12 cellular contexts compared by ENCODE assay signal in genomic region chr7:77684030-77684429, GRCh38. TPM values are rescaled to one million over a fixed set of nuclear protein-coding genes. Genes with fewer than 3 reads are reported as not detected.
DNase-seq lines count a peak whose midpoint lies in the region; ATAC-seq, FAIRE-seq and TF ChIP-seq lines count a peak whose summit lies in the region.
"Had no signal": no experiment of that assay in that cellular context is flagged by ENCODE, and none has a peak within 500 bp of the region (broad histone marks: within the 10 kb centered on the region; RNA-seq: fewer than 3 reads in every experiment).

No MANE protein-coding gene starts in this region.

- H3K9ac ChIP-seq in HepG2 (ENCODE audit: insufficient read depth, low read depth, low read length), result no peak overlapping the region

- ATAC-seq in HepG2 (no peak), right lobe of liver (no peak), HG03025 (IDR thresholded peaks at IDR 0.05; ENCODE audit: low FRiP score, unreplicated experiment) (no peak)
- ATAC-seq in activated naive CD4-positive, alpha-beta T cell treated with anti-CD3 and anti-CD28 coated beads, Interleukin-2, amount 50 U/mL, for 72 hours, result no peak
- ATAC-seq: effector memory CD8-positive, alpha-beta T cell had no signal

- H3K9me3 ChIP-seq in HepG2 (ENCODE audit: low read length), result no peaks in the 10 kb centered on the region
- H3K9me3 ChIP-seq in right lobe of liver, result no peaks in the 10 kb centered on the region
- no peaks in the 10 kb centered on the region for H3K9me3 ChIP-seq in mesodermal cell (ENCODE audit: control insufficient read depth, low read length)

- H3K4me2 ChIP-seq in HepG2 (ENCODE audit: low read depth, low read length), result no peak overlapping the region

- H3K79me2 ChIP-seq in HepG2 (ENCODE audit: insufficient read depth, low read length), result peaks cover 28% of the 10 kb centered on the region

- FAIRE-seq in HepG2 (lab: Jason Lieb, UNC), result no peak

- no peak overlapping the region for H3K27ac ChIP-seq in HepG2 (ENCODE audit: extremely low read length, insufficient read depth, low read length)
- H3K27ac ChIP-seq in right lobe of liver, result no peak overlapping the region
- H3K27ac ChIP-seq in mesodermal cell (ENCODE audit: low read depth, low read length, severe bottlenecking), result peak overlapping the region; percentile 43

- TF ChIP-seq POLR2A in HepG2 (IDR thresholded peaks at IDR 0.05; ENCODE audit: insufficient read depth in 1 of 2, low read depth in 2 of 2, low read length in 2 of 2), result no peak
- no peak for TF ChIP-seq POLR2A in right lobe of liver (IDR thresholded peaks at IDR 0.05)

- H3K27ac Mint-ChIP-seq in activated naive CD4-positive, alpha-beta T cell treated with anti-CD3 and anti-CD28 coated beads, Interleukin-2, amount 50 U/mL, for 72 hours, result no peak overlapping the region
- H3K27ac Mint-ChIP-seq: effector memory CD8-positive, alpha-beta T cell; T-helper 1 cell treated with Interleukin-12 subunit alpha and Interleukin-12 subunit beta and Interleukin-4 antibody, amounts not matched to agents 30 μg/mL and 1 μg/mL, for 36 hours had no signal

- intact Hi-C loops in HepG2 (cut with micrococcal nuclease; ENCODE audit: unreplicated experiment) (no loop called here), right lobe of liver (cut with DNase I) (no loop called here)

- POLR2A ChIA-PET in HepG2 (lab: Yijun Ruan, JAX), result no interaction called here

- BruUV-seq in HepG2 (replicated peaks; lab: Mats Ljungman, UMichigan), result no TSS peak

- no peak overlapping the region for H2AFZ ChIP-seq in HepG2 (ENCODE audit: low read length)

- no peaks in the 10 kb centered on the region for H3K9me3 Mint-ChIP-seq in activated naive CD4-positive, alpha-beta T cell treated with anti-CD3 and anti-CD28 coated beads, Interleukin-2, amount 50 U/mL, for 72 hours
- H3K9me3 Mint-ChIP-seq: effector memory CD8-positive, alpha-beta T cell; nephron; T-helper 1 cell treated with Interleukin-12 subunit alpha and Interleukin-12 subunit beta and Interleukin-4 antibody, amounts not matched to agents 30 μg/mL and 1 μg/mL, for 36 hours had no signal

- DNase-seq in HepG2 (ENCODE audit: low spot score) (no peak), right lobe of liver (no peak), fibroblast of gingiva (ENCODE audit: low read depth) (peak; percentile 91), NCI-H2107 treated with DMSO at 0.1 percent for 48 hours (lab: John Stamatoyannopoulos, UW; ENCODE audit: unreplicated experiment) (no peak), DMS 273 (lab: John Stamatoyannopoulos, UW; ENCODE audit: unreplicated experiment) (no peak)
- no peak for DNase-seq in activated naive CD4-positive, alpha-beta T cell treated with anti-CD3 and anti-CD28 coated beads, Interleukin-2, amount 50 U/mL, for 72 hours (ENCODE audit: low spot score in 2 of 2)
- DNase-seq: ACHN; effector memory CD8-positive, alpha-beta T cell had no signal

- TF ChIP-seq CTCF in HepG2 (CRISPR knock-in tag; IDR thresholded peaks at IDR 0.05), result no peak
- no peak for TF ChIP-seq CTCF in right lobe of liver (IDR thresholded peaks at IDR 0.05)

- H3K36me3 Mint-ChIP-seq in activated naive CD4-positive, alpha-beta T cell treated with anti-CD3 and anti-CD28 coated beads, Interleukin-2, amount 50 U/mL, for 72 hours, result peaks cover 0 to 13% of the 10 kb centered on the region in 2 donors

- no peak overlapping the region for H3K4me3 ChIP-seq in HepG2 (replicated peaks in 1 of 3; ENCODE audit: insufficient read depth in 1 of 3, low read depth in 2 of 3, low read length in 3 of 3)
- no peak overlapping the region for H3K4me3 ChIP-seq in right lobe of liver
- no peak overlapping the region for H3K4me3 ChIP-seq in mesodermal cell (ENCODE audit: extremely low read depth, insufficient read depth, low read length, poor library complexity, severe bottlenecking)

- peaks cover 44% of the 10 kb centered on the region for H3K4me1 ChIP-seq in HepG2 (ENCODE audit: insufficient read depth, low read length)
- H3K4me1 ChIP-seq in right lobe of liver, result peaks cover 0 to 28% (median 5%) of the 10 kb centered on the region in 4 donors
- H3K4me1 ChIP-seq in mesodermal cell (ENCODE audit: control insufficient read depth, insufficient read depth, low read length, poor library complexity, severe bottlenecking), result peaks cover 10% of the 10 kb centered on the region

- CTCF ChIA-PET in HepG2 (lab: Yijun Ruan, JAX; ENCODE audit: low intra/inter-chr PET ratio, low total read pairs), result no interaction called here

- no peak for TF ChIP-seq RAD21 in HepG2 (CRISPR knock-in tag; IDR thresholded peaks at IDR 0.05)

- no peak for TF ChIP-seq EP300 in HepG2 (IDR thresholded peaks at IDR 0.05; ENCODE audit: low read depth in 2 of 2, low read length in 2 of 2)
- TF ChIP-seq EP300 in HepG2 (CRISPR knock-in tag; IDR thresholded peaks at IDR 0.05; ENCODE audit: borderline replicate concordance), result no peak

- in situ Hi-C loops in HepG2 (cut with HindIII; ENCODE audit: extremely low pct_ligation_motif_present, low pct_unique_long_range_greater_than_20kb), result no loop called here

- peaks cover 4% of the 10 kb centered on the region for H4K20me1 ChIP-seq in HepG2 (ENCODE audit: insufficient read depth, low read length)

- peaks cover 7 to 30% of the 10 kb centered on the region in 2 experiments; a peak in 4 of 5 replicates for H3K36me3 ChIP-seq in HepG2 (replicated peaks in 1 of 2; ENCODE audit: control insufficient read depth in 1 of 2, insufficient read depth in 2 of 2, low read length in 2 of 2)
- H3K36me3 ChIP-seq in right lobe of liver, result peaks cover 0 to 9% (median 1%) of the 10 kb centered on the region in 4 donors
- H3K36me3 ChIP-seq in mesodermal cell (ENCODE audit: control insufficient read depth, insufficient read depth, low read length), result peaks cover 32% of the 10 kb centered on the region

- WGBS in HepG2 (ENCODE audit: low lambda C conversion rate), result 90% methylated on average over 9 of the region's 9 CpGs
- WGBS in right lobe of liver (ENCODE audit: insufficient coverage, low coverage, low lambda C conversion rate, missing lambda C conversion rate), result 54% methylated on average over 9 of the region's 9 CpGs
- 42% methylated on average over 7 to 9 of the region's 9 CpGs for WGBS in mesodermal cell (ENCODE audit: insufficient coverage in 2 of 2), 2 experiments

- no peaks in the 10 kb centered on the region for H3K27me3 ChIP-seq in HepG2 (ENCODE audit: control insufficient read depth in 1 of 2, insufficient read depth in 2 of 2, low read length in 2 of 2)
- no peaks in the 10 kb centered on the region for H3K27me3 ChIP-seq in right lobe of liver

TF ChIP-seq in HepG2, 621 proteins besides CTCF, POLR2A, EP300 and RAD21 (continues in another document):
- TF ChIP-seq HOXA3 (CRISPR knock-in tag; IDR thresholded peaks at IDR 0.05) (no peak), ZNF878 (CRISPR knock-in tag; IDR thresholded peaks at IDR 0.05) (no peak), TBX2 (CRISPR knock-in tag; IDR thresholded peaks at IDR 0.05; ENCODE audit: borderline replicate concordance) (no peak), ZBTB33 (CRISPR knock-in tag; IDR thresholded peaks at IDR 0.05) (peak; percentile 62; the same call in 1 of the 2 replicates), ZNF460 (CRISPR knock-in tag; IDR thresholded peaks at IDR 0.05; ENCODE audit: borderline replicate concordance) (no peak)

RNA-seq across cellular contexts. Expression of gene RSBN1L, which starts 12.2 kb away (rescaled TPM):
- total RNA-seq in HepG2 (2016; rRNA removed; fragmentation: Illumina TruSeq; extraction: Trizol) (21.3 and 25.9 TPM in 2 replicates), right lobe of liver (10 to 100 TPM in 1 of 6 experiments, 1 to 10 TPM in 5; 8.2 to 10.4 (median 8.8) TPM)
- total RNA-seq in HepG2 (2016; cell fraction: cytosol; rRNA removed; fragmentation: Illumina TruSeq; extraction: Trizol; ENCODE audit: low read depth), result 15.6 and 19.7 TPM in 2 replicates
- 18.9 and 19.6 TPM in 2 replicates for total RNA-seq in HepG2 (2016; cell fraction: insoluble cytoplasmic fraction; rRNA removed; fragmentation: Illumina TruSeq; extraction: Trizol)
- 10.7 and 11.3 TPM in 2 replicates for total RNA-seq in HepG2 (2016; cell fraction: membrane; rRNA removed; fragmentation: Illumina TruSeq; extraction: Trizol)
- 13.9 and 15.9 TPM in 2 replicates for total RNA-seq in HepG2 (2016; cell fraction: nucleus; rRNA removed; fragmentation: Illumina TruSeq; extraction: Trizol)
- polyA plus RNA-seq in HepG2 (2011; rRNA removed), result 7.7 and 7.9 TPM in 2 replicates
- 3.0 and 4.2 TPM in 2 replicates for polyA plus RNA-seq in HepG2 (2011; cell fraction: cytosol; rRNA removed)
- polyA plus RNA-seq in HepG2 (2011; cell fraction: nucleus; rRNA removed), result 5.1 and 6.1 TPM in 2 replicates
- 11.0 and 12.9 TPM in 2 replicates for polyA plus RNA-seq in HepG2 (2012)
- polyA plus RNA-seq in HepG2 (2016; cell fraction: cytosol; fragmentation: Illumina TruSeq; extraction: Trizol; ENCODE audit: low read depth), result 0.66 and 0.77 TPM in 2 replicates
- polyA plus RNA-seq in HepG2 (2016; cell fraction: insoluble cytoplasmic fraction; fragmentation: Illumina TruSeq; extraction: Trizol; ENCODE audit: low read depth), result 12.8 and 15.4 TPM in 2 replicates
- polyA plus RNA-seq in HepG2 (2016; cell fraction: membrane; fragmentation: Illumina TruSeq; extraction: Trizol; ENCODE audit: low read depth), result 1.9 TPM in 2 replicates
- 16.3 and 17.5 TPM in 2 replicates for polyA plus RNA-seq in HepG2 (2016; cell fraction: nucleus; fragmentation: Illumina TruSeq; extraction: Trizol; ENCODE audit: insufficient read depth, low read depth)
- polyA minus RNA-seq in HepG2 (2011; rRNA and poly(A)+ RNA removed; ENCODE audit: low replicate concordance), result 7.7 and 8.4 TPM in 2 replicates
- polyA minus RNA-seq in HepG2 (2011; cell fraction: cytosol; rRNA and poly(A)+ RNA removed), result 14.1 and 20.3 TPM in 2 replicates
- 18.3 and 23.4 TPM in 2 replicates for polyA minus RNA-seq in HepG2 (2011; cell fraction: nucleus; rRNA and poly(A)+ RNA removed)
- polyA plus RNA-seq in mesodermal cell (2013, experiment 1 of 2), result 12.6 TPM
- 14.2 TPM for polyA plus RNA-seq in mesodermal cell (2013, experiment 2 of 2)
- total RNA-seq in activated naive CD4-positive, alpha-beta T cell treated with anti-CD3 and anti-CD28 coated beads, Interleukin-2, amount 50 U/mL, for 72 hours, result 10 to 100 TPM; 19.8 to 20.2 TPM
